8 cellular contexts compared by ENCODE assay signal in genomic region chr2:168246483-168247340, GRCh38. TPM values are rescaled to one million over a fixed set of nuclear protein-coding genes. Genes with fewer than 3 reads are reported as not detected.
A peak's percentile ranks its signal among the peaks of the same experiment; 100 is the strongest.
DNase-seq lines count a peak whose midpoint lies in the region; ATAC-seq and TF ChIP-seq lines count a peak whose summit lies in the region.

No MANE protein-coding gene starts in this region.

- POLR2A ChIA-PET in CD8-positive, alpha-beta T cell (lab: Charles Lee), result interaction anchor here (0.6 to 0.8 kb wide), 2 partner anchors 14 to 71 kb away, joined by 3 to 4 read pairs; no protein-coding TSS in a partner anchor

- peak overlapping the region; percentile 96 for H3K27ac Mint-ChIP-seq in CD8-positive, alpha-beta T cell
- H3K27ac Mint-ChIP-seq in activated naive CD4-positive, alpha-beta T cell treated with anti-CD3 and anti-CD28 coated beads for 36 hours, result peak overlapping the region; percentile 88

- no peaks in the 10 kb centered on the region for H3K36me3 ChIP-seq in CD8-positive, alpha-beta T cell (ENCODE audit: insufficient read depth, low read length)
- 0 out of 2 replicates have a peak, but pooled peaks cover 2% of the 10 kb centered on the region for H3K36me3 ChIP-seq in SJCRH30
- no peaks in the 10 kb centered on the region for H3K36me3 ChIP-seq in suprapubic skin

- H3K4me1 Mint-ChIP-seq in CD8-positive, alpha-beta T cell (ENCODE audit: low read depth), result peaks cover 40% of the 10 kb centered on the region
- H3K4me1 Mint-ChIP-seq in activated naive CD4-positive, alpha-beta T cell treated with anti-CD3 and anti-CD28 coated beads for 36 hours (ENCODE audit: low read depth), result peaks cover 35% of the 10 kb centered on the region

- no peaks in the 10 kb centered on the region for H3K27me3 ChIP-seq in CD8-positive, alpha-beta T cell (ENCODE audit: insufficient read depth, low read length)
- H3K27me3 ChIP-seq in SJCRH30 (no peaks in the 10 kb centered on the region), suprapubic skin (no peaks in the 10 kb centered on the region)

- no peaks in the 10 kb centered on the region for H3K27me3 Mint-ChIP-seq in CD8-positive, alpha-beta T cell (ENCODE audit: low read depth)
- H3K27me3 Mint-ChIP-seq in activated naive CD4-positive, alpha-beta T cell treated with anti-CD3 and anti-CD28 coated beads for 36 hours (ENCODE audit: low read depth), result peaks cover 3% of the 10 kb centered on the region

- no peak for TF ChIP-seq CTCF in CD8-positive, alpha-beta T cell (IDR thresholded peaks at IDR 0.05)
- peak in 1 of 2 donors; percentile 41 for TF ChIP-seq CTCF in suprapubic skin (IDR thresholded peaks at IDR 0.05)

- no peaks in the 10 kb centered on the region for H3K36me3 Mint-ChIP-seq in CD8-positive, alpha-beta T cell
- H3K36me3 Mint-ChIP-seq in activated naive CD4-positive, alpha-beta T cell treated with anti-CD3 and anti-CD28 coated beads for 36 hours (ENCODE audit: low read depth), result peaks cover 4% of the 10 kb centered on the region

- H3K4me1 ChIP-seq in CD8-positive, alpha-beta T cell (ENCODE audit: insufficient read depth, low read length), result peaks cover 40% of the 10 kb centered on the region
- H3K4me1 ChIP-seq in SJCRH30 (peaks cover 9% of the 10 kb centered on the region; the same call in 1 of the 2 replicates), suprapubic skin (peaks cover 30% of the 10 kb centered on the region)

- DNase-seq in CD8-positive, alpha-beta T cell, result peak; percentile 58 to 90 (median 77)
- DNase-seq in SJCRH30, result peak; percentile 54 to 61
- DNase-seq in activated naive CD4-positive, alpha-beta T cell treated with anti-CD3 and anti-CD28 coated beads for 36 hours, result peak; percentile 78
- peak; percentile 84 for DNase-seq in globus pallidus (ENCODE audit: low spot score)
- DNase-seq in occipital lobe (lab: John Stamatoyannopoulos, UW), result peak; percentile 64
- DNase-seq in suprapubic skin (ENCODE audit: low spot score in 2 of 2), result peak; percentile 72 to 81

- H3K9me3 ChIP-seq in CD8-positive, alpha-beta T cell (ENCODE audit: low read length), result no peaks in the 10 kb centered on the region
- H3K9me3 ChIP-seq in SJCRH30 (replicated peaks) (no peaks in the 10 kb centered on the region), suprapubic skin (no peaks in the 10 kb centered on the region)

- WGBS in suprapubic skin, result 0% methylated on average over 27 of the region's 95 CpGs

- CTCF ChIA-PET in CD8-positive, alpha-beta T cell (lab: Charles Lee), result interaction anchor here (0.9 kb wide), 1 partner anchor 85 kb away, joined by 3 read pairs; no protein-coding TSS in a partner anchor
- CTCF ChIA-PET in activated naive CD4-positive, alpha-beta T cell treated with anti-CD3 and anti-CD28 coated beads for 36 hours (lab: Charles Lee), result interaction anchor here (1.4 kb wide), 1 partner anchor 85 kb away, joined by 3 read pairs; no protein-coding TSS in a partner anchor

- TF ChIP-seq EP300 in suprapubic skin (IDR thresholded peaks at IDR 0.05), result no peak

- intact Hi-C loops in CD8-positive, alpha-beta T cell (cut with DNase I, micrococcal nuclease), result loop anchor here (1.0 to 10.0 kb wide), 8 partner anchors 54 to 1548 kb away; partner anchors contain the start of genes PPIG (in 2 of the 2), SPC25 (in 2 of the 2) and SSB (in 1 of the 2)
- intact Hi-C loops in activated naive CD4-positive, alpha-beta T cell treated with anti-CD3 and anti-CD28 coated beads for 36 hours (cut with micrococcal nuclease), result loop anchor here (1.0 to 10.0 kb wide), 3 partner anchors 85 to 646 kb away; partner anchors contain the start of genes CERS6 and SPC25

- H3K27ac ChIP-seq in CD8-positive, alpha-beta T cell (ENCODE audit: low read depth, low read length), result peak overlapping the region; percentile 81
- H3K27ac ChIP-seq in SJCRH30 (peak overlapping the region; percentile 22; the same call in 1 of the 2 replicates), suprapubic skin (peak overlapping the region; percentile 87)

- ATAC-seq in CD8-positive, alpha-beta T cell, result peak; percentile 68
- peak; percentile 43 for ATAC-seq in GM19397 (IDR thresholded peaks at IDR 0.05; ENCODE audit: unreplicated experiment)
- ATAC-seq in HG03521 (IDR thresholded peaks at IDR 0.05; ENCODE audit: unreplicated experiment), result peak; percentile 52

- TF ChIP-seq POLR2A in suprapubic skin (IDR thresholded peaks at IDR 0.05), result no peak

- peak overlapping the region; percentile 89 for H3K4me3 Mint-ChIP-seq in CD8-positive, alpha-beta T cell
- H3K4me3 Mint-ChIP-seq in activated naive CD4-positive, alpha-beta T cell treated with anti-CD3 and anti-CD28 coated beads for 36 hours, result peak overlapping the region; percentile 88

- H3K9me3 Mint-ChIP-seq in CD8-positive, alpha-beta T cell, result no peaks in the 10 kb centered on the region
- H3K9me3 Mint-ChIP-seq in activated naive CD4-positive, alpha-beta T cell treated with anti-CD3 and anti-CD28 coated beads for 36 hours, result no peaks in the 10 kb centered on the region

- peak overlapping the region; percentile 60 for H3K4me3 ChIP-seq in CD8-positive, alpha-beta T cell (ENCODE audit: low read depth, low read length)
- H3K4me3 ChIP-seq in SJCRH30, result peak overlapping the region; percentile 82
- H3K4me3 ChIP-seq in suprapubic skin, result peak overlapping the region; percentile 71

RNA-seq across cellular contexts. Expression of gene STK39, which starts 0.7 kb away (rescaled TPM):
- 1 to 10 TPM; 7.5 to 9.6 TPM for total RNA-seq in CD8-positive, alpha-beta T cell
- 7.9 and 8.5 TPM in 2 replicates for total RNA-seq in SJCRH30 (2014; rRNA removed; shearing (Covaris generic))
- total RNA-seq in activated naive CD4-positive, alpha-beta T cell treated with anti-CD3 and anti-CD28 coated beads for 36 hours, result 10 to 100 TPM; 43.1 TPM
- 38.1 TPM for total RNA-seq in occipital lobe
- total RNA-seq in suprapubic skin, result 10 to 100 TPM; 13.8 to 28.2 (median 18.3) TPM

Comparison
In these comparisons a context has a peak if more than half of its experiments do, and no peak if none do; other contexts are left out.
1. Peak in every context shown above with its lines: DNase-seq, ATAC-seq, H3K4me3 ChIP-seq and H3K27ac ChIP-seq.
2. H3K27ac ChIP-seq: peak in every context shown above with its lines; median percentile 87 in suprapubic skin; 81 in CD8-positive, alpha-beta T cell; 22 in SJCRH30.